1 cellular context compared by ENCODE assay signal in genomic region chrX:88830113-88830512, GRCh38.
TF ChIP-seq lines count a peak whose summit lies in the region.

No MANE protein-coding gene starts in this region.

TF ChIP-seq in HepG2, 621 proteins besides CTCF, POLR2A, EP300 and RAD21:
- TF ChIP-seq MAFK (conservative IDR thresholded peaks at IDR 0.05 in 1 of 2, IDR thresholded peaks at IDR 0.05 in 1 of 2; ENCODE audit: low read length in 2 of 2) (peak; percentile 77 to 90), PLRG1 (conservative IDR thresholded peaks at IDR 0.05) (no peak), MAFF (IDR thresholded peaks at IDR 0.05; ENCODE audit: low read depth, low read length) (peak; percentile 84), ZNF552 (CRISPR knock-in tag; IDR thresholded peaks at IDR 0.05; ENCODE audit: borderline replicate concordance) (no peak)
- TF ChIP-seq, protein P1, sequence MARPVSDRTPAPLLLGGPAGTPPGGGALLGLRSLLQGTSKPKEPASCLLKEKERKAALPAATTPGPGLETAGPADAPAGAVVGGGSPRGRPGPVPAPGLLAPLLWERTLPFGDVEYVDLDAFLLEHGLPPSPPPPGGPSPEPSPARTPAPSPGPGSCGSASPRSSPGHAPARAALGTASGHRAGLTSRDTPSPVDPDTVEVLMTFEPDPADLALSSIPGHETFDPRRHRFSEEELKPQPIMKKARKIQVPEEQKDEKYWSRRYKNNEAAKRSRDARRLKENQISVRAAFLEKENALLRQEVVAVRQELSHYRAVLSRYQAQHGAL (CRISPR knock-in tag; IDR thresholded peaks at IDR 0.05; ENCODE audit: not compliant biosample characterization), result no peak
